In the genomic region with DNA sequence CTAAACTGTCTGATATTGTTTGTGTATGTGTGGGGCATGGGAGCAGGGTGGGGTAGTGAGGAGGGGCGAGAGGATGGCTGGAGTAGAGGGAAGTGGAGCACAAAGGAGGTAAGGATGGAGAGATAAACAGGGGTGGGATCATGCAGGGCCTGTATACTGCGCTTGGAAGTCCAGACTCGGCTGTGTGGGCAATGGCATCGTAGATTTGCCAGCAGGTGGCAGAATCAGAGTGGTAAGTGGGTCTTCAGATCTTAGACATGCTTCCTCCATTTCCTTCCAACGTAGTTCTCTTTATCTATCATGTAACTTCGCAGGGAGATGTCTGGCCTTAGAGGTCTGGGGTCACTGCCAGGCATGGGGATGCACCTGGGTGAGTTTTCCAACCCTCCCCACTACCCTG, we compare ENCODE assay signal across 8 cellular contexts.
DNase-seq lines count a peak whose midpoint lies in the region; ATAC-seq and TF ChIP-seq lines count a peak whose summit lies in the region.

No MANE protein-coding gene starts in this region.

- H3K4me3 ChIP-seq in heart right ventricle (no peak overlapping the region), right atrium auricular region (no peak overlapping the region), neural cell (ENCODE audit: low read length) (no peak overlapping the region), H7 (ENCODE audit: insufficient read depth, low read depth, low read length) (no peak overlapping the region)

- H2AFZ ChIP-seq in neural cell (ENCODE audit: low read depth, low read length), result no peak overlapping the region

- TF ChIP-seq CTCF in heart right ventricle (IDR thresholded peaks at IDR 0.05), result peak in 7 of 9 donors; percentile 13 to 63 (median 50)
- TF ChIP-seq CTCF in right atrium auricular region (IDR thresholded peaks at IDR 0.05), result peak in 1 of 2 donors; percentile 53
- TF ChIP-seq CTCF in chondrocyte (IDR thresholded peaks at IDR 0.05), result peak; percentile 78
- TF ChIP-seq CTCF in neural cell (IDR thresholded peaks at IDR 0.05; ENCODE audit: poor library complexity, severe bottlenecking), result peak; percentile 26

- intact Hi-C loops in heart right ventricle (cut with DNase I), result loop anchor here in 2 of 10 donors (5.0 to 10.0 kb wide), 2 partner anchors 50 to 58 kb away; no protein-coding TSS in a partner anchor

- no peaks in the 10 kb centered on the region for H3K36me3 Mint-ChIP-seq in chondrocyte (ENCODE audit: low read depth)
- H3K36me3 Mint-ChIP-seq in activated CD8-positive, alpha-beta memory T cell treated with anti-CD3 and anti-CD28 coated beads, Interleukin-2, amount 10 ng/mL, durations not matched to agents 7 days and 5 days, result no peaks in the 10 kb centered on the region

- no peak overlapping the region for H3K27ac ChIP-seq in heart right ventricle
- H3K27ac ChIP-seq in right atrium auricular region, result no peak overlapping the region
- H3K27ac ChIP-seq in neural cell (ENCODE audit: low read length), result no peak overlapping the region

- no peaks in the 10 kb centered on the region for H3K9me3 ChIP-seq in heart right ventricle
- H3K9me3 ChIP-seq in right atrium auricular region, result no peaks in the 10 kb centered on the region
- no peaks in the 10 kb centered on the region for H3K9me3 ChIP-seq in neural cell (ENCODE audit: low read length)

- peaks cover 6% of the 10 kb centered on the region for H3K9me3 Mint-ChIP-seq in chondrocyte (ENCODE audit: low read depth)
- H3K9me3 Mint-ChIP-seq in activated CD8-positive, alpha-beta memory T cell treated with anti-CD3 and anti-CD28 coated beads, Interleukin-2, amount 10 ng/mL, durations not matched to agents 7 days and 5 days (ENCODE audit: low read depth), result no peaks in the 10 kb centered on the region

- TF ChIP-seq RAD21 in neural cell (conservative IDR thresholded peaks at IDR 0.05), result peak; percentile 36

- DNase-seq in heart right ventricle, result peak in 1 of 2 donors; percentile 24
- no peak for DNase-seq in right atrium auricular region (ENCODE audit: low spot score)
- peak; percentile 21 for DNase-seq in NCI-H69 (lab: John Stamatoyannopoulos, UW)
- no peak for DNase-seq in chondrocyte (ENCODE audit: low spot score)
- no peak for DNase-seq in islet precursor cell
- no peak for DNase-seq in activated CD8-positive, alpha-beta memory T cell treated with anti-CD3 and anti-CD28 coated beads, Interleukin-2, amount 10 ng/mL, durations not matched to agents 7 days and 5 days
- DNase-seq in H7, result no peak

- peak in 6 of 8 donors; percentile 23 to 68 (median 52) for ATAC-seq in heart right ventricle
- no peak for ATAC-seq in activated CD8-positive, alpha-beta memory T cell treated with anti-CD3 and anti-CD28 coated beads, Interleukin-2, amount 10 ng/mL, durations not matched to agents 7 days and 5 days

- no peaks in the 10 kb centered on the region for H3K4me1 Mint-ChIP-seq in chondrocyte (ENCODE audit: low read depth)
- peaks cover 1% of the 10 kb centered on the region for H3K4me1 Mint-ChIP-seq in activated CD8-positive, alpha-beta memory T cell treated with anti-CD3 and anti-CD28 coated beads, Interleukin-2, amount 10 ng/mL, durations not matched to agents 7 days and 5 days

- no peaks in the 10 kb centered on the region for H3K27me3 Mint-ChIP-seq in chondrocyte (ENCODE audit: low read depth)
- H3K27me3 Mint-ChIP-seq in activated CD8-positive, alpha-beta memory T cell treated with anti-CD3 and anti-CD28 coated beads, Interleukin-2, amount 10 ng/mL, durations not matched to agents 7 days and 5 days, result no peaks in the 10 kb centered on the region

- 53 to 59% methylated on average over 6 of the region's 6 CpGs for WGBS in heart right ventricle, 2 donors

- no peaks in the 10 kb centered on the region for H3K36me3 ChIP-seq in heart right ventricle
- H3K36me3 ChIP-seq in right atrium auricular region, result no peaks in the 10 kb centered on the region
- H3K36me3 ChIP-seq in neural cell (ENCODE audit: insufficient read depth, low read length), result no peaks in the 10 kb centered on the region
- no peaks in the 10 kb centered on the region for H3K36me3 ChIP-seq in H7 (replicated peaks; ENCODE audit: control insufficient read depth, insufficient read depth, low read length)

- no peaks in the 10 kb centered on the region for H3K79me2 ChIP-seq in neural cell (replicated peaks; ENCODE audit: insufficient read depth, low read length)

- no peak overlapping the region for H3K4me2 ChIP-seq in neural cell (ENCODE audit: low read length)

- TF ChIP-seq EP300 in neural cell (conservative IDR thresholded peaks at IDR 0.05; ENCODE audit: poor library complexity, severe bottlenecking), result no peak

- CTCF ChIA-PET in activated CD8-positive, alpha-beta memory T cell treated with anti-CD3 and anti-CD28 coated beads, Interleukin-2, amount 10 ng/mL, durations not matched to agents 7 days and 5 days (lab: Charles Lee), result no interaction called here

- no peaks in the 10 kb centered on the region for H3K9me2 ChIP-seq in neural cell (ENCODE audit: insufficient read depth, low read length)

- H3K4me1 ChIP-seq in heart right ventricle, result no peaks in the 10 kb centered on the region
- no peaks in the 10 kb centered on the region for H3K4me1 ChIP-seq in right atrium auricular region

- no peak overlapping the region for H3K9ac ChIP-seq in neural cell (ENCODE audit: low read length)

- no peak overlapping the region for H3K4me3 Mint-ChIP-seq in chondrocyte (ENCODE audit: unreplicated experiment)
- no peak overlapping the region for H3K4me3 Mint-ChIP-seq in activated CD8-positive, alpha-beta memory T cell treated with anti-CD3 and anti-CD28 coated beads, Interleukin-2, amount 10 ng/mL, durations not matched to agents 7 days and 5 days

- H3K27ac Mint-ChIP-seq in chondrocyte (ENCODE audit: unreplicated experiment), result no peak overlapping the region
- H3K27ac Mint-ChIP-seq in activated CD8-positive, alpha-beta memory T cell treated with anti-CD3 and anti-CD28 coated beads, Interleukin-2, amount 10 ng/mL, durations not matched to agents 7 days and 5 days, result no peak overlapping the region

- no peaks in the 10 kb centered on the region for H4K20me1 ChIP-seq in neural cell (ENCODE audit: insufficient read depth)

- H3F3A ChIP-seq in neural cell (ENCODE audit: insufficient read depth, low read length, poor library complexity, severe bottlenecking), result no peaks in the 10 kb centered on the region

- H3K27me3 ChIP-seq in heart right ventricle (no peaks in the 10 kb centered on the region), right atrium auricular region (no peaks in the 10 kb centered on the region), neural cell (ENCODE audit: insufficient read depth, low read depth, low read length) (no peaks in the 10 kb centered on the region), H7 (ENCODE audit: control insufficient read depth, insufficient read depth, low read length) (no peaks in the 10 kb centered on the region)

TF ChIP-seq in neural cell, 6 proteins besides CTCF, POLR2A, EP300 and RAD21:
- TF ChIP-seq POLR2AphosphoS5 (IDR thresholded peaks at IDR 0.05), result no peak
- peak; percentile 38 for TF ChIP-seq SMC3 (conservative IDR thresholded peaks at IDR 0.05; ENCODE audit: poor library complexity)
TF ChIP-seq in neural cell: peak in this region for 1.
